16 cellular contexts compared by ENCODE assay signal in genomic region chr20:46979603-46980241, GRCh38.
DNase-seq lines count a peak whose midpoint lies in the region; ATAC-seq and TF ChIP-seq lines count a peak whose summit lies in the region.
"Had no signal": no experiment of that assay in that cellular context is flagged by ENCODE, and none has a peak within 500 bp of the region (broad histone marks: within the 10 kb centered on the region; RNA-seq: fewer than 3 reads in every experiment).

No MANE protein-coding gene starts in this region.

- peaks cover 42% of the 10 kb centered on the region for H3K27me3 Mint-ChIP-seq in activated CD8-positive, alpha-beta T cell treated with anti-CD3 and anti-CD28 coated beads for 36 hours
- H3K27me3 Mint-ChIP-seq in effector memory CD8-positive, alpha-beta T cell, result peaks cover 46 to 47% of the 10 kb centered on the region in 2 donors

- H3K27me3 ChIP-seq in BLaER1 (no peaks in the 10 kb centered on the region), heart right ventricle (peaks cover 0 to 40% (median 6%) of the 10 kb centered on the region in 7 donors)
- H3K27me3 ChIP-seq: right atrium auricular region had no signal

- peaks cover 14% of the 10 kb centered on the region for H3K9me3 Mint-ChIP-seq in activated CD8-positive, alpha-beta T cell treated with anti-CD3 and anti-CD28 coated beads for 36 hours
- H3K9me3 Mint-ChIP-seq in effector memory CD8-positive, alpha-beta T cell, result peaks cover 2 to 7% of the 10 kb centered on the region in 2 donors

- POLR2A ChIA-PET in activated CD8-positive, alpha-beta T cell treated with anti-CD3 and anti-CD28 coated beads for 36 hours (lab: Charles Lee), result interaction anchor here (0.6 kb wide), 1 partner anchor 572 kb away, joined by 3 read pairs; no protein-coding TSS in a partner anchor

- peak; percentile 42 for ATAC-seq in activated CD8-positive, alpha-beta T cell treated with anti-CD3 and anti-CD28 coated beads for 36 hours
- ATAC-seq in HG03520 (IDR thresholded peaks at IDR 0.05; ENCODE audit: unreplicated experiment) (no peak), heart right ventricle (no peak)
- no peak for ATAC-seq in effector memory CD8-positive, alpha-beta T cell (replicated peaks)

- H3K36me3 ChIP-seq in BLaER1 (no peaks in the 10 kb centered on the region), heart right ventricle (no peaks in the 10 kb centered on the region)
- H3K36me3 ChIP-seq: right atrium auricular region had no signal

- H3K27ac Mint-ChIP-seq in activated CD8-positive, alpha-beta T cell treated with anti-CD3 and anti-CD28 coated beads for 36 hours, result no peak overlapping the region
- no peak overlapping the region for H3K27ac Mint-ChIP-seq in effector memory CD8-positive, alpha-beta T cell
- H3K27ac Mint-ChIP-seq: stimulated activated naive CD8-positive, alpha-beta T cell treated with anti-CD3 and anti-CD28 coated beads, Interleukin-15, Interleukin-2, amounts not matched to agents 100 ng/mL and 50 ng/mL, for 24 hours had no signal

- TF ChIP-seq CTCF in GM12864 (IDR thresholded peaks at IDR 0.05; ENCODE audit: low read depth, low read length, missing control alignments) (no peak), heart right ventricle (IDR thresholded peaks at IDR 0.05) (no peak)
- no peak for TF ChIP-seq CTCF in activated CD8-positive, alpha-beta T cell treated with anti-CD3 and anti-CD28 coated beads for 36 hours (IDR thresholded peaks at IDR 0.05)

- peaks cover 6% of the 10 kb centered on the region for H3K4me1 Mint-ChIP-seq in activated CD8-positive, alpha-beta T cell treated with anti-CD3 and anti-CD28 coated beads for 36 hours (ENCODE audit: low read depth)
- peaks cover 0 to 2% of the 10 kb centered on the region in 2 donors for H3K4me1 Mint-ChIP-seq in effector memory CD8-positive, alpha-beta T cell (ENCODE audit: low read depth in 2 of 2)

- H3K27ac ChIP-seq in BLaER1 (no peak overlapping the region), heart right ventricle (no peak overlapping the region)
- H3K27ac ChIP-seq: C4-2B, GM23248, right atrium auricular region had no signal

- peak; percentile 36 for DNase-seq in GM12864 (ENCODE audit: low read depth)
- DNase-seq in activated CD8-positive, alpha-beta T cell treated with anti-CD3 and anti-CD28 coated beads for 36 hours, result peak; percentile 24
- peak; percentile 71 for DNase-seq in islet precursor cell
- DNase-seq in ACHN, result no peak
- DNase-seq in heart right ventricle, result no peak
- no peak for DNase-seq in effector memory CD8-positive, alpha-beta T cell
- DNase-seq: activated T-cell treated with anti-CD3 and anti-CD28 coated beads for 4 hours; foreskin melanocyte; GM23248; NCI-H146; NK-92 treated with Interleukin-12 subunit alpha and Interleukin-12 subunit beta, amount 100 ng/mL, for 24 hours had no signal

- H3K9me3 ChIP-seq in BLaER1 (peaks cover 17% of the 10 kb centered on the region), heart right ventricle (peaks cover 0 to 20% (median 13%) of the 10 kb centered on the region in 11 donors)

- no peak overlapping the region for H3K4me3 Mint-ChIP-seq in activated CD8-positive, alpha-beta T cell treated with anti-CD3 and anti-CD28 coated beads for 36 hours
- H3K4me3 Mint-ChIP-seq in effector memory CD8-positive, alpha-beta T cell, result no peak overlapping the region
- H3K4me3 Mint-ChIP-seq: stimulated activated naive CD8-positive, alpha-beta T cell treated with anti-CD3 and anti-CD28 coated beads, Interleukin-15, Interleukin-2, amounts not matched to agents 100 ng/mL and 50 ng/mL, for 24 hours had no signal

- in situ Hi-C loops in ACHN (cut with HindIII; ENCODE audit: low pct_ligation_motif_present, low pct_unique_long_range_greater_than_20kb, low sequenced_read_pairs), result no loop called here

- intact Hi-C loops in activated CD8-positive, alpha-beta T cell treated with anti-CD3 and anti-CD28 coated beads for 36 hours (cut with micrococcal nuclease), result no loop called here
- intact Hi-C loops in heart right ventricle (cut with DNase I), result no loop called here

- H3K4me1 ChIP-seq in BLaER1 (peaks cover 20% of the 10 kb centered on the region), heart right ventricle (no peaks in the 10 kb centered on the region)
- H3K4me1 ChIP-seq: right atrium auricular region had no signal

- WGBS in heart right ventricle, 2 donors, result 36 to 55% methylated on average over 8 of the region's 8 CpGs

- no peaks in the 10 kb centered on the region for H4K20me1 ChIP-seq in BLaER1

- no peaks in the 10 kb centered on the region for H3K36me3 Mint-ChIP-seq in activated CD8-positive, alpha-beta T cell treated with anti-CD3 and anti-CD28 coated beads for 36 hours (ENCODE audit: low read depth)
- H3K36me3 Mint-ChIP-seq in effector memory CD8-positive, alpha-beta T cell (ENCODE audit: insufficient read depth), result peaks cover 2% of the 10 kb centered on the region

- H3K9ac ChIP-seq in BLaER1, result 0 out of 2 replicates have a peak overlapping the region, but pooled peaks have one; percentile 5
- H3K9ac ChIP-seq: GM23248 had no signal

- CTCF ChIA-PET in activated CD8-positive, alpha-beta T cell treated with anti-CD3 and anti-CD28 coated beads for 36 hours (lab: Charles Lee), result interaction anchor here (1.0 to 1.9 kb wide), 2 partner anchors 10 to 97 kb away, joined by 3 to 4 read pairs; no protein-coding TSS in a partner anchor

- H3K4me3 ChIP-seq in BLaER1, result no peak overlapping the region
- no peak overlapping the region for H3K4me3 ChIP-seq in GM12864 (ENCODE audit: low read depth, low read length)
- no peak overlapping the region for H3K4me3 ChIP-seq in heart right ventricle
- H3K4me3 ChIP-seq: GM23248, right atrium auricular region had no signal

- H3K4me2 ChIP-seq in BLaER1, result peak overlapping the region; percentile 74

Comparison
In these comparisons a context has a peak if more than half of its experiments do, and no peak if none do; other contexts are left out.
1. DNase-seq: peak in GM12864 (single experiment), activated CD8-positive, alpha-beta T cell treated with anti-CD3 and anti-CD28 coated beads for 36 hours (single experiment) and islet precursor cell (single experiment); none in ACHN (single experiment), heart right ventricle (0 of 2) and effector memory CD8-positive, alpha-beta T cell (0 of 3).